8 cellular contexts compared by ENCODE assay signal in genomic region chr11:67288198-67288451, GRCh38. TPM values are rescaled to one million over a fixed set of nuclear protein-coding genes. Genes with fewer than 3 reads are reported as not detected.
DNase-seq lines count a peak whose midpoint lies in the region; TF ChIP-seq lines count a peak whose summit lies in the region.

No MANE protein-coding gene starts in this region.

- peaks cover 6% of the 10 kb centered on the region for H3K27me3 Mint-ChIP-seq in HFFc6 (ENCODE audit: insufficient read depth)

- H3K4me3 ChIP-seq in ACC112 (ENCODE audit: low read depth, low read length), result peak overlapping the region; percentile 90
- peak overlapping the region; percentile 71 to 82 (median 74) for H3K4me3 ChIP-seq in breast epithelium
- H3K4me3 ChIP-seq in muscle layer of colon (ENCODE audit: low read depth in 1 of 2, low read length in 2 of 2), result peak overlapping the region; percentile 60 to 72

- H3K4me1 Mint-ChIP-seq in HFFc6 (ENCODE audit: low read depth), result peaks cover 24% of the 10 kb centered on the region

- peak overlapping the region; percentile 98 for H3K27ac Mint-ChIP-seq in HFFc6

- H3K27me3 ChIP-seq in ACC112 (ENCODE audit: insufficient read depth, low read length), result no peaks in the 10 kb centered on the region
- H3K27me3 ChIP-seq in breast epithelium, result no peaks in the 10 kb centered on the region
- no peaks in the 10 kb centered on the region for H3K27me3 ChIP-seq in muscle layer of colon (ENCODE audit: control insufficient read depth in 1 of 2, insufficient read depth in 2 of 2, low read length in 2 of 2)

- H2AFZ ChIP-seq in ACC112 (ENCODE audit: low read length, unreplicated experiment), result no peak overlapping the region

- TF ChIP-seq POLR2A in breast epithelium (IDR thresholded peaks at IDR 0.05), result no peak

- H3K79me2 ChIP-seq in ACC112 (ENCODE audit: control insufficient read depth, insufficient read depth, low read length, unreplicated experiment), result peaks cover 26% of the 10 kb centered on the region

- TF ChIP-seq CTCF in HFFc6 (IDR thresholded peaks at IDR 0.05) (no peak), breast epithelium (IDR thresholded peaks at IDR 0.05) (no peak)

- H3K9me3 Mint-ChIP-seq in HFFc6, result no peaks in the 10 kb centered on the region

- H3K36me3 ChIP-seq in ACC112 (ENCODE audit: insufficient read depth, low read length) (peaks cover 8% of the 10 kb centered on the region; the same call in 1 of the 2 replicates), breast epithelium (peaks cover 7% of the 10 kb centered on the region), muscle layer of colon (ENCODE audit: insufficient read depth, low read length) (peaks cover 39% of the 10 kb centered on the region)

- peak overlapping the region; percentile 80 for H3K4me3 Mint-ChIP-seq in HFFc6

- no peak for DNase-seq in HFFc6
- no peak for DNase-seq in breast epithelium (ENCODE audit: low spot score in 2 of 2)
- DNase-seq in NCI-H2227 (lab: John Stamatoyannopoulos, UW; ENCODE audit: unreplicated experiment), result no peak
- DNase-seq in epidermal melanocyte (ENCODE audit: insufficient read length, low spot score), result no peak
- no peak for DNase-seq in NAMALWA (ENCODE audit: low spot score)
- DNase-seq in mesenteric fat pad (ENCODE audit: low spot score), result no peak

- H3K4me1 ChIP-seq in ACC112 (ENCODE audit: control insufficient read depth, insufficient read depth, low read length, unreplicated experiment) (peaks cover 31% of the 10 kb centered on the region), breast epithelium (peaks cover 8 to 21% of the 10 kb centered on the region in 2 donors), muscle layer of colon (ENCODE audit: insufficient read depth, low read length) (peaks cover 33% of the 10 kb centered on the region)

- H3K36me3 Mint-ChIP-seq in HFFc6 (ENCODE audit: low read depth), result peaks cover 14% of the 10 kb centered on the region

- H3K9me3 ChIP-seq in breast epithelium (no peaks in the 10 kb centered on the region), muscle layer of colon (ENCODE audit: low read length) (no peaks in the 10 kb centered on the region)

- H3K27ac ChIP-seq in ACC112 (ENCODE audit: low read depth, low read length) (peak overlapping the region; percentile 85), breast epithelium (peak overlapping the region; percentile 97 to 99), muscle layer of colon (ENCODE audit: low read depth, low read length) (peak overlapping the region; percentile 87)

- H3K9ac ChIP-seq in muscle layer of colon (ENCODE audit: low read length), result peak overlapping the region; percentile 71

- intact Hi-C loops in breast epithelium (cut with DNase I; ENCODE audit: low total_unique reads), result no loop called here

RNA-seq across cellular contexts. Expression of gene ANKRD13D, which starts 1.0 kb away (rescaled TPM):
- 10 to 100 TPM; 24.7 to 34.6 (median 26.4) TPM for total RNA-seq in HFFc6 (2021; fragmentation: NEBNext Ultra II Directional; extraction: Animal tissue kit (Norgen Biotek cat#: 25700))
- total RNA-seq in breast epithelium, result 10 to 100 TPM; 23.7 to 51.8 (median 40.7) TPM
- 42.5 TPM for total RNA-seq in mesenteric fat pad

RNA-seq across cellular contexts. Expression of gene SSH3, which starts 15.2 kb away (rescaled TPM):
- 10 to 100 TPM; 17.0 to 28.7 (median 22.6) TPM for total RNA-seq in HFFc6 (2021; fragmentation: NEBNext Ultra II Directional; extraction: Animal tissue kit (Norgen Biotek cat#: 25700))
- total RNA-seq in breast epithelium, result 10 to 100 TPM; 28.8 to 55.2 (median 34.4) TPM
- 19.9 TPM for total RNA-seq in mesenteric fat pad

RNA-seq across cellular contexts. Expression of gene GRK2, which starts 21.9 kb away (rescaled TPM):
- 10 to 100 TPM; 26.2 to 35.5 (median 32.1) TPM for total RNA-seq in HFFc6 (2021; fragmentation: NEBNext Ultra II Directional; extraction: Animal tissue kit (Norgen Biotek cat#: 25700))
- 10 to 100 TPM; 41.1 to 52.8 (median 52.1) TPM for total RNA-seq in breast epithelium
- 60.2 TPM for total RNA-seq in mesenteric fat pad
